9 cellular contexts compared by ENCODE assay signal in genomic region chr16:70432304-70432799, GRCh38. TPM values are rescaled to one million over a fixed set of nuclear protein-coding genes. Genes with fewer than 3 reads are reported as not detected.
DNase-seq lines count a peak whose midpoint lies in the region; ATAC-seq, FAIRE-seq and TF ChIP-seq lines count a peak whose summit lies in the region.
"Had no signal": no experiment of that assay in that cellular context is flagged by ENCODE, and none has a peak within 500 bp of the region (broad histone marks: within the 10 kb centered on the region; RNA-seq: fewer than 3 reads in every experiment).

No MANE protein-coding gene starts in this region.

- H3K4me1 ChIP-seq in sigmoid colon: peaks cover 0 to 87% (median 81%) of the 10 kb centered on the region in 4 donors

- no peak for TF ChIP-seq EP300 in sigmoid colon (IDR thresholded peaks at IDR 0.05)

- TF ChIP-seq CTCF in GM12864 (IDR thresholded peaks at IDR 0.05; ENCODE audit: low read depth, low read length, missing control alignments) (no peak), sigmoid colon (IDR thresholded peaks at IDR 0.05) (no peak)

- no peak for FAIRE-seq in urothelium cell line (lab: Jason Lieb, UNC)

- H3K36me3 ChIP-seq in sigmoid colon: no peaks in the 10 kb centered on the region

- intact Hi-C loops in sigmoid colon (cut with DNase I): no loop called here

- DNase-seq in GM12864 (ENCODE audit: low read depth) (no peak), MV-4-11 (lab: John Stamatoyannopoulos, UW) (peak; percentile 81), dermis blood vessel endothelial cell (peak; percentile 27), sigmoid colon (no peak), urothelium cell line (ENCODE audit: low spot score) (no peak), anterior cingulate cortex (lab: John Stamatoyannopoulos, UW) (no peak)

- H3K4me3 ChIP-seq in GM12864 (ENCODE audit: low read depth, low read length) (peak overlapping the region; percentile 34), sigmoid colon (no peak overlapping the region)

- no peak for ATAC-seq in GM21367 (IDR thresholded peaks at IDR 0.05; ENCODE audit: unreplicated experiment)
- no peak for ATAC-seq in GM18498 (IDR thresholded peaks at IDR 0.05; ENCODE audit: unreplicated experiment)
- ATAC-seq: activated CD4-positive, CD25-positive, alpha-beta regulatory T cell treated with anti-CD3 and anti-CD28 coated beads, Interleukin-2, amount 50 U/mL, for 24 hours had no signal

- peak overlapping the region; percentile 34 to 73 (median 68) for H3K27ac ChIP-seq in sigmoid colon

- WGBS in sigmoid colon, 2 donors: 43 to 62% methylated on average over 4 of the region's 4 CpGs

- TF ChIP-seq POLR2A in sigmoid colon (IDR thresholded peaks at IDR 0.05): no peak

- H3K9me3 ChIP-seq in sigmoid colon: no peaks in the 10 kb centered on the region

- H3K27me3 ChIP-seq in sigmoid colon: no peaks in the 10 kb centered on the region

RNA-seq across cellular contexts. Expression of gene ST3GAL2, which starts 6.5 kb away (rescaled TPM):
- total RNA-seq in dermis blood vessel endothelial cell (52.4 and 61.2 TPM in 2 replicates), sigmoid colon (10 to 100 TPM; 14.0 to 21.3 (median 16.6) TPM)
- polyA plus RNA-seq in sigmoid colon: 10 to 100 TPM in 1 of 3 donors, 1 to 10 TPM in 2; 2.3 to 10.2 (median 2.4) TPM

RNA-seq across cellular contexts. Expression of gene FCSK, which starts 22.0 kb away (rescaled TPM):
- total RNA-seq in dermis blood vessel endothelial cell (11.2 and 19.9 TPM in 2 replicates), sigmoid colon (10 to 100 TPM in 3 of 4 donors, 1 to 10 TPM in 1; 7.8 to 13.3 (median 12.2) TPM)
- 10 to 100 TPM in 2 of 3 donors, 1 to 10 TPM in 1; 7.6 to 19.1 (median 14.4) TPM for polyA plus RNA-seq in sigmoid colon

Comparison
In these comparisons a context has a peak if more than half of its experiments do, and no peak if none do; other contexts are left out.
1. DNase-seq: peak in MV-4-11 (single experiment) and dermis blood vessel endothelial cell (single experiment); none in GM12864 (single experiment), sigmoid colon (single experiment), urothelium cell line (single experiment) and anterior cingulate cortex (0 of 58).